37 cellular contexts compared by ENCODE assay signal in genomic region chr19:56864443-56865125, GRCh38. TPM values are rescaled to one million over a fixed set of nuclear protein-coding genes. Genes with fewer than 3 reads are reported as not detected.
"Had no signal": no experiment of that assay in that cellular context is flagged by ENCODE, and none has a peak within 500 bp of the region (broad histone marks: within the 10 kb centered on the region; RNA-seq: fewer than 3 reads in every experiment).

No MANE protein-coding gene starts in this region.

- H3K36me3 ChIP-seq: adrenal gland, colonic mucosa, esophagus squamous epithelium, gastroesophageal sphincter, WERI-Rb-1 had no signal

- DNase-seq: activated B cell treated with CpG ODN at 0.5 μM for 24 hours; activated CD4-positive, alpha-beta T cell treated with anti-CD3 and anti-CD28 coated beads for 48 hours; activated CD4-positive, alpha-beta T cell treated with anti-CD3 and anti-CD28 coated beads, Interleukin-2, amount 50 U/mL, for 1 hour; activated CD4-positive, alpha-beta T cell treated with anti-CD3 and anti-CD28 coated beads, Interleukin-2, amount 50 U/mL, for 48 hours; activated CD8-positive, alpha-beta memory T cell treated with anti-CD3 and anti-CD28 coated beads, Interleukin-2, amount 10 ng/mL, durations not matched to agents 7 days and 5 days; activated CD8-positive, alpha-beta memory T cell treated with anti-CD3 and anti-CD28 coated beads, Interleukin-2, amount 50 U/mL, for 4 hours; activated CD8-positive, alpha-beta T cell treated with anti-CD3 and anti-CD28 coated beads, Interleukin-2, amount 10 ng/mL, durations not matched to agents 7 days and 5 days; activated effector memory CD4-positive, alpha-beta T cell treated with anti-CD3 and anti-CD28 coated beads, Interleukin-2, amount 50 U/mL, for 16 hours; activated naive CD4-positive, alpha-beta T cell treated with anti-CD3 and anti-CD28 coated beads for 36 hours; activated naive CD8-positive, alpha-beta T cell treated with anti-CD3 and anti-CD28 coated beads for 36 hours; activated naive CD8-positive, alpha-beta T cell treated with anti-CD3 and anti-CD28 coated beads, Interleukin-2, amount 50 U/mL, for 24 hours; activated T-cell treated with anti-CD3 and anti-CD28 coated beads, Interleukin-2, amount 50 U/mL, for 1 hour; activated T-cell treated with anti-CD3 and anti-CD28 coated beads, Interleukin-2, amount 50 U/mL, for 48 hours; adrenal gland; amygdala; body of pancreas; central memory CD4-positive, alpha-beta T cell; cerebellar nuclear complex; colonic mucosa; effector CD8-positive, alpha-beta T cell; esophagus squamous epithelium; foreskin melanocyte; T-helper 1 cell; T-helper 17 cell; T1000; WERI-Rb-1 had no signal

- H3K4me3 ChIP-seq: adrenal gland, body of pancreas, colonic mucosa, esophagus squamous epithelium, gastroesophageal sphincter had no signal

- H3K4me1 ChIP-seq: adrenal gland, body of pancreas, colonic mucosa, esophagus squamous epithelium, gastroesophageal sphincter had no signal

- H3K9me3 ChIP-seq: adrenal gland, body of pancreas, colonic mucosa had no signal

- H3K27ac ChIP-seq: adrenal gland, body of pancreas, colonic mucosa, epithelial cell of prostate, esophagus squamous epithelium, gastroesophageal sphincter, WERI-Rb-1 had no signal

- H3K27me3 ChIP-seq: adrenal gland, body of pancreas, colonic mucosa, esophagus squamous epithelium had no signal

RNA-seq across cellular contexts. Expression of gene PEG3, which starts 24.1 kb away (rescaled TPM):
- total RNA-seq: activated B cell treated with CpG ODN at 0.5 μM for 24 hours; activated CD8-positive, alpha-beta memory T cell treated with anti-CD3 and anti-CD28 coated beads for 36 hours; activated CD8-positive, alpha-beta memory T cell treated with anti-CD3 and anti-CD28 coated beads, Interleukin-2, amount 10 ng/mL, durations not matched to agents 7 days and 5 days; activated naive CD4-positive, alpha-beta T cell treated with anti-CD3 and anti-CD28 coated beads for 36 hours; activated T-helper 1 cell treated with anti-CD3 and anti-CD28 coated beads, Interleukin-12 subunit alpha, Interleukin-12 subunit beta, Interleukin-2, Interleukin-4 antibody, amounts not matched to agents 30 ng/mL and 10 ng/mL and 1 ng/mL, durations not matched to agents 14 hours and 24 hours and 36 hours; activated T-helper 2 cell treated with anti-CD3 and anti-CD28 coated beads, Interferon-gamma antibody, Interleukin-2, Interleukin-4, amounts not matched to agents 10 μg/mL and 5 μg/mL and 100 μg/mL, durations not matched to agents 14 hours and 24 hours and 36 hours; T-helper 17 cell had no signal
- polyA plus RNA-seq: endothelial cell of umbilical vein had no signal

RNA-seq across cellular contexts. Expression of gene ZIM2, which starts 24.1 kb away (rescaled TPM):
- total RNA-seq: activated B cell treated with CpG ODN at 0.5 μM for 24 hours; activated CD8-positive, alpha-beta memory T cell treated with anti-CD3 and anti-CD28 coated beads for 36 hours; activated CD8-positive, alpha-beta memory T cell treated with anti-CD3 and anti-CD28 coated beads, Interleukin-2, amount 10 ng/mL, durations not matched to agents 7 days and 5 days; activated CD8-positive, alpha-beta T cell treated with anti-CD3 and anti-CD28 coated beads, Interleukin-2, amount 10 ng/mL, durations not matched to agents 7 days and 5 days; activated naive CD4-positive, alpha-beta T cell treated with anti-CD3 and anti-CD28 coated beads for 36 hours; activated naive CD8-positive, alpha-beta T cell treated with anti-CD3 and anti-CD28 coated beads for 36 hours; activated T-helper 1 cell treated with anti-CD3 and anti-CD28 coated beads, Interleukin-12 subunit alpha, Interleukin-12 subunit beta, Interleukin-2, Interleukin-4 antibody, amounts not matched to agents 30 ng/mL and 10 ng/mL and 1 ng/mL, durations not matched to agents 14 hours and 24 hours and 36 hours; activated T-helper 2 cell treated with anti-CD3 and anti-CD28 coated beads, Interferon-gamma antibody, Interleukin-2, Interleukin-4, amounts not matched to agents 10 μg/mL and 5 μg/mL and 100 μg/mL, durations not matched to agents 14 hours and 24 hours and 36 hours; colonic mucosa; dermis microvascular lymphatic vessel endothelial cell; endothelial cell of umbilical vein; fibroblast of lung; fibroblast of villous mesenchyme; glomerular endothelial cell; T-helper 17 cell had no signal
- polyA plus RNA-seq: aorta, endothelial cell of umbilical vein, fibroblast of lung had no signal
